5 cellular contexts compared by ENCODE assay signal in genomic region chr5:162806195-162806594, GRCh38.
"Had no signal": no experiment of that assay in that cellular context is flagged by ENCODE, and none has a peak within 500 bp of the region (broad histone marks: within the 10 kb centered on the region; RNA-seq: fewer than 3 reads in every experiment).

No MANE protein-coding gene starts in this region.

- H3K4me3 ChIP-seq: K562 had no signal

- DNase-seq: IMR-90, KBM-7, KG1 had no signal

- H3K27ac ChIP-seq: HL-60 had no signal
